Comparison of ENCODE assay signal across 19 cellular contexts in the genomic region with DNA sequence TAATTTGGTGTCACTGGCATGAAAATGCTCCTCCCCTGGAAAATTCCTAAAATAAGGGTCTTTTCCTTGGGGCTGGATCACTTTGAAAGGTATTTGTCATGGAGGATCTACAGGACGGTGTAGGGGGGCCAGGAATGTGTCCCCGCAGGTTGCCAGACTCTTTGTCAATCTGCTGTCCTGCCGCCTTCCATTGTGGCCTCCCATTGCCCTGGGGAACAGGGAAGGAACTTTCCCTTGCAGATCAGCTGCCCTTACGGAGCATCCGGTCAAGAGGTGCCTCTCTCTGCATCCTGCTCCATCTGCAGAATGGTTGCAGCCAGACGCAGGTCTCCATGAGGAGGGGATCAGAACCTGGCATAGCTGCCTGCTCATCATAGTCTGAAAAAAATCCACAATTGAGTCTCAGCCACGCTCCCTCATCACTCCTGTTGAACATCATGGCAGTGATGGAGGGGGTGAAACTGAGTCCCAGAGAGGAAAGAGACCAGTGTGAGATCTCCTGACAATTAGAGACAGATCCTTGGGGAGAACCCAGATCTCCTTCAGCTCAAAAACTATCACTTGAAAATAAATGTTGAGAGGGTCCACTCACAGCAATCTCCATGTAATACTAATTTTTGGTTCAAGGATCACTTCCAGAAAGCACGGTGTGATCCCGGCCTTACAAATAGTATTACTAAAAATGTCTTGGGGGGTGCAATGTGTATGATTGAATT.
DNase-seq lines count a peak whose midpoint lies in the region; ATAC-seq and TF ChIP-seq lines count a peak whose summit lies in the region.
"Had no signal": no experiment of that assay in that cellular context is flagged by ENCODE, and none has a peak within 500 bp of the region (broad histone marks: within the 10 kb centered on the region; RNA-seq: fewer than 3 reads in every experiment).

No MANE protein-coding gene starts in this region.

- no peaks in the 10 kb centered on the region for H3K9me3 Mint-ChIP-seq in WTC11
- H3K9me3 Mint-ChIP-seq in T-helper 2 cell treated with Interferon-gamma antibody and Interleukin-4, amounts not matched to agents 5 μg/mL and 100 μg/mL, for 36 hours = no peaks in the 10 kb centered on the region
- H3K9me3 Mint-ChIP-seq: IgD-negative memory B cell, T-cell had no signal

- peak; percentile 43; the same call in 1 of the 2 replicates for ATAC-seq in WTC11
- no peak for ATAC-seq in HG02798 (IDR thresholded peaks at IDR 0.05; ENCODE audit: poor library complexity, unreplicated experiment)
- ATAC-seq in HG02759 (IDR thresholded peaks at IDR 0.05; ENCODE audit: unreplicated experiment) = no peak
- ATAC-seq: Right ventricle myocardium inferior, T-cell had no signal

- no peak overlapping the region for H3K4me3 Mint-ChIP-seq in WTC11
- H3K4me3 Mint-ChIP-seq in T-helper 2 cell treated with Interferon-gamma antibody and Interleukin-4, amounts not matched to agents 5 μg/mL and 100 μg/mL, for 36 hours = no peak overlapping the region
- H3K4me3 Mint-ChIP-seq: IgD-negative memory B cell, T-cell had no signal

- no peaks in the 10 kb centered on the region for H3K36me3 Mint-ChIP-seq in WTC11
- H3K36me3 Mint-ChIP-seq in T-helper 2 cell treated with Interferon-gamma antibody and Interleukin-4, amounts not matched to agents 5 μg/mL and 100 μg/mL, for 36 hours (ENCODE audit: low read depth) = no peaks in the 10 kb centered on the region
- H3K36me3 Mint-ChIP-seq: IgD-negative memory B cell, T-cell had no signal

- CTCF ChIA-PET in WTC11 (lab: Charles Lee) = no interaction called here

- POLR2A ChIA-PET in WTC11 (lab: Charles Lee) = no interaction called here

- TF ChIP-seq CTCF in WTC11 (IDR thresholded peaks at IDR 0.05) = no peak

- H3K27ac Mint-ChIP-seq in WTC11 = no peak overlapping the region
- H3K27ac Mint-ChIP-seq in T-helper 2 cell treated with Interferon-gamma antibody and Interleukin-4, amounts not matched to agents 5 μg/mL and 100 μg/mL, for 36 hours = no peak overlapping the region
- H3K27ac Mint-ChIP-seq: IgD-negative memory B cell, T-cell had no signal

- no peaks in the 10 kb centered on the region for H3K36me3 ChIP-seq in H7 (replicated peaks; ENCODE audit: control insufficient read depth, insufficient read depth, low read length)
- H3K36me3 ChIP-seq: SJCRH30 had no signal

- H3K27me3 ChIP-seq in H7 (ENCODE audit: control insufficient read depth, insufficient read depth, low read length) = no peaks in the 10 kb centered on the region
- H3K27me3 ChIP-seq: SJCRH30 had no signal

- DNase-seq in H7 (peak; percentile 78), WTC11 (ENCODE audit: low spot score) (peak; percentile 31), iPS-NIHi7 (ENCODE audit: extremely low spot score) (peak; percentile 54), SW 1271 (lab: John Stamatoyannopoulos, UW) (no peak)
- DNase-seq in T-helper 2 cell treated with Interferon-gamma antibody and Interleukin-4, amounts not matched to agents 5 μg/mL and 100 μg/mL, for 36 hours (ENCODE audit: low spot score) = no peak
- DNase-seq: Calu3, DND-41, MM.1S, NCI-H1694 treated with DMSO at 0.1 percent for 48 hours, NCI-H2081, NCI-H2227 treated with DMSO at 0.1 percent for 48 hours, NCI-H526 treated with DMSO at 0.1 percent for 48 hours, PC-9, SJCRH30 had no signal

- H3K4me1 Mint-ChIP-seq in WTC11 = peaks cover 35% of the 10 kb centered on the region
- H3K4me1 Mint-ChIP-seq in T-helper 2 cell treated with Interferon-gamma antibody and Interleukin-4, amounts not matched to agents 5 μg/mL and 100 μg/mL, for 36 hours (ENCODE audit: low read depth) = no peaks in the 10 kb centered on the region
- H3K4me1 Mint-ChIP-seq: IgD-negative memory B cell, T-cell had no signal

- no peaks in the 10 kb centered on the region for H3K27me3 Mint-ChIP-seq in WTC11 (ENCODE audit: low read depth)
- no peaks in the 10 kb centered on the region for H3K27me3 Mint-ChIP-seq in T-helper 2 cell treated with Interferon-gamma antibody and Interleukin-4, amounts not matched to agents 5 μg/mL and 100 μg/mL, for 36 hours (ENCODE audit: low read depth)
- H3K27me3 Mint-ChIP-seq: IgD-negative memory B cell had no signal

- H3K4me3 ChIP-seq in H7 (ENCODE audit: insufficient read depth, low read depth, low read length) = no peak overlapping the region
- H3K4me3 ChIP-seq: PC-9, SJCRH30 had no signal

TF ChIP-seq in WTC11, 78 proteins besides CTCF, POLR2A, EP300 and RAD21:
- TF ChIP-seq, protein P1, sequence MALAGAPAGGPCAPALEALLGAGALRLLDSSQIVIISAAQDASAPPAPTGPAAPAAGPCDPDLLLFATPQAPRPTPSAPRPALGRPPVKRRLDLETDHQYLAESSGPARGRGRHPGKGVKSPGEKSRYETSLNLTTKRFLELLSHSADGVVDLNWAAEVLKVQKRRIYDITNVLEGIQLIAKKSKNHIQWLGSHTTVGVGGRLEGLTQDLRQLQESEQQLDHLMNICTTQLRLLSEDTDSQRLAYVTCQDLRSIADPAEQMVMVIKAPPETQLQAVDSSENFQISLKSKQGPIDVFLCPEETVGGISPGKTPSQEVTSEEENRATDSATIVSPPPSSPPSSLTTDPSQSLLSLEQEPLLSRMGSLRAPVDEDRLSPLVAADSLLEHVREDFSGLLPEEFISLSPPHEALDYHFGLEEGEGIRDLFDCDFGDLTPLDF (CRISPR knock-in tag; IDR thresholded peaks at IDR 0.05) = no peak
- TF ChIP-seq RORB (CRISPR knock-in tag; IDR thresholded peaks at IDR 0.05) = no peak
- TF ChIP-seq ETV6 (CRISPR knock-in tag; IDR thresholded peaks at IDR 0.05) = 0 out of 2 replicates have a peak, but pooled peaks have one; percentile 14

Comparison
In these comparisons a context has a peak if more than half of its experiments do, and no peak if none do; other contexts are left out.
1. DNase-seq: peak in H7 (single experiment), WTC11 (single experiment) and iPS-NIHi7 (single experiment); none in SW 1271 (0 of 2) and T-helper 2 cell treated with Interferon-gamma antibody and Interleukin-4, amounts not matched to agents 5 μg/mL and 100 μg/mL, for 36 hours (single experiment).